In genomic region chr1:220690140-220691038, GRCh38 we compare ENCODE assay signal across 8 cellular contexts. TPM values are rescaled to one million over a fixed set of nuclear protein-coding genes. Genes with fewer than 3 reads are reported as not detected.
DNase-seq lines count a peak whose midpoint lies in the region; ATAC-seq, FAIRE-seq and TF ChIP-seq lines count a peak whose summit lies in the region.

Gene C1orf115, plus strand, starts transcription at chr1:220690363. Its CDS starts 40 bp downstream, at chr1:220690403.

- intact Hi-C loops in K562 (cut with micrococcal nuclease): no loop called here

- H3K27ac ChIP-seq in K562 (ENCODE audit: extremely low read depth, low read depth, low read length): no peak within 1 kb of the TSS
- no peak within 1 kb of the TSS for H3K27ac ChIP-seq in iPS-18a (ENCODE audit: low read length)
- H3K27ac ChIP-seq in skeletal muscle tissue (ENCODE audit: low read depth, low read length): no peak within 1 kb of the TSS

- H3K9me3 ChIP-seq in K562 (replicated peaks; ENCODE audit: control insufficient read depth, insufficient read depth, low read depth, low read length) (no peaks in the 10 kb centered on the region), iPS-18a (ENCODE audit: control insufficient read depth, low read depth, low read length) (no peaks in the 10 kb centered on the region), skeletal muscle tissue (ENCODE audit: control insufficient read depth in 3 of 3, low read length in 3 of 3) (no peaks in the 10 kb centered on the region)

- no peak for TF ChIP-seq EP300 in K562 (IDR thresholded peaks at IDR 0.05; ENCODE audit: low read length)

- H3K36me3 ChIP-seq in K562 (ENCODE audit: control insufficient read depth, insufficient read depth, low read length) (no peaks in the 10 kb centered on the region), iPS-18a (ENCODE audit: control insufficient read depth, low read depth, low read length) (no peaks in the 10 kb centered on the region), skeletal muscle tissue (ENCODE audit: control insufficient read depth in 3 of 3, insufficient read depth in 3 of 3, low read length in 3 of 3) (no peaks in the 10 kb centered on the region)

- in situ Hi-C loops in K562 (cut with MboI): no loop called here

- no peak for FAIRE-seq in K562 (lab: Jason Lieb, UNC)

- no peaks in the 10 kb centered on the region for H3K9me1 ChIP-seq in K562 (ENCODE audit: control insufficient read depth, insufficient read depth, low read length)

- WGBS in K562 (ENCODE audit: insufficient coverage, low coverage, missing lambda C conversion rate): 39% methylated on average over 66 of the region's 93 CpGs

- no peak within 1 kb of the TSS for H2AFZ ChIP-seq in K562 (ENCODE audit: low read depth, low read length)

- no TSS peak for BruUV-seq in K562 (replicated peaks; lab: Mats Ljungman, UMichigan)

- H3K4me3 ChIP-seq in GM12865 (ENCODE audit: low read depth, low read length) (peak within 1 kb of the TSS; percentile 44), HFF-Myc (replicated peaks; ENCODE audit: low read depth, low read length) (peak within 1 kb of the TSS; percentile 48), K562 (no peak within 1 kb of the TSS), iPS-18a (ENCODE audit: low read length) (peak within 1 kb of the TSS; percentile 74), skeletal muscle tissue (ENCODE audit: low read length in 3 of 3) (peak within 1 kb of the TSS; percentile 67 to 82 (median 81))

- no peak for TF ChIP-seq POLR2A in K562 (conservative IDR thresholded peaks at IDR 0.05)

- no peak within 1 kb of the TSS for H3K4me2 ChIP-seq in K562 (ENCODE audit: insufficient read depth, low read length)

- H3K27me3 ChIP-seq in K562 (ENCODE audit: control insufficient read depth in 2 of 2, insufficient read depth in 2 of 2, low read length in 2 of 2): peaks cover 6 to 16% of the 10 kb centered on the region in 2 experiments; a peak in 2 of 5 replicates
- peaks cover 39% of the 10 kb centered on the region for H3K27me3 ChIP-seq in iPS-18a (ENCODE audit: control insufficient read depth, insufficient read depth, low read length)
- H3K27me3 ChIP-seq in skeletal muscle tissue (ENCODE audit: control insufficient read depth in 3 of 3, insufficient read depth in 3 of 3, low read length in 3 of 3): no peaks in the 10 kb centered on the region

- DNase-seq in GM12865 (ENCODE audit: low read depth) (peak; percentile 76), HFF-Myc (ENCODE audit: extremely low read depth, low read depth) (peak; percentile 14), NCI-H1105 (lab: John Stamatoyannopoulos, UW) (peak; percentile 89), T-helper 9 cell (peak; percentile 65), K562 (ENCODE audit: extremely low read depth in 1 of 4, low spot score in 3 of 4) (peak; percentile 5 to 63 (median 53)), H4 (ENCODE audit: low spot score) (no peak)

- peaks cover 0 to 7% of the 10 kb centered on the region in 2 experiments; a peak in 1 of 5 replicates for H3K4me1 ChIP-seq in K562 (replicated peaks in 1 of 2; ENCODE audit: control insufficient read depth in 2 of 2, insufficient read depth in 2 of 2, low read length in 2 of 2)
- H3K4me1 ChIP-seq in iPS-18a (ENCODE audit: control insufficient read depth, low read depth, low read length): no peaks in the 10 kb centered on the region
- peaks cover 6 to 9% (median 9%) of the 10 kb centered on the region in 3 donors for H3K4me1 ChIP-seq in skeletal muscle tissue (ENCODE audit: control insufficient read depth in 3 of 3, insufficient read depth in 3 of 3, low read length in 3 of 3)

- TF ChIP-seq CTCF in GM12865 (IDR thresholded peaks at IDR 0.05; ENCODE audit: insufficient read depth, low read depth, low read length, missing control alignments): peak; percentile 84
- TF ChIP-seq CTCF in HFF-Myc (IDR thresholded peaks at IDR 0.05; ENCODE audit: low read depth, low read length, missing control alignments): peak; percentile 96
- TF ChIP-seq CTCF in K562 (IDR thresholded peaks at IDR 0.05 in 2 of 3, conservative IDR thresholded peaks at IDR 0.05 in 1 of 3; ENCODE audit: insufficient read depth in 2 of 3, low read depth in 1 of 3, low read length in 3 of 3): peak; percentile 26 to 58 (median 44); a peak in 5 of 6 replicates

- POLR2A ChIA-PET in K562 (lab: Yijun Ruan, JAX): no interaction called here

- H4K20me1 ChIP-seq in K562 (replicated peaks; ENCODE audit: control insufficient read depth, insufficient read depth, low read length): no peaks in the 10 kb centered on the region

- ATAC-seq in K562: peak; percentile 83

- H3K79me2 ChIP-seq in K562 (ENCODE audit: control insufficient read depth, insufficient read depth, low read length): no peaks in the 10 kb centered on the region

- CTCF ChIA-PET in K562 (lab: Yijun Ruan, JAX; ENCODE audit: low intra/inter-chr PET ratio): no interaction called here

- TF ChIP-seq RAD21 in K562 (CRISPR knock-in tag; conservative IDR thresholded peaks at IDR 0.05 in 1 of 2, IDR thresholded peaks at IDR 0.05 in 1 of 2): no peak

- no peak within 1 kb of the TSS for H3K9ac ChIP-seq in K562 (ENCODE audit: insufficient read depth in 1 of 2, low read depth in 2 of 2, low read length in 2 of 2)
- peak within 1 kb of the TSS; percentile 36 for H3K9ac ChIP-seq in iPS-18a (ENCODE audit: low read length)
- peak within 1 kb of the TSS; percentile 51 to 79 (median 75) for H3K9ac ChIP-seq in skeletal muscle tissue (ENCODE audit: low read depth in 1 of 3, low read length in 3 of 3)

TF ChIP-seq in K562, 482 proteins besides CTCF, POLR2A, EP300 and RAD21 (continues in another document):
- TF ChIP-seq KAT8 (IDR thresholded peaks at IDR 0.05; ENCODE audit: low read depth): no peak
- TF ChIP-seq ZNF740 (CRISPR knock-in tag; IDR thresholded peaks at IDR 0.05): peak; percentile 57; the same call in 1 of the 2 replicates
- no peak for TF ChIP-seq ZNF740 (tag; IDR thresholded peaks at IDR 0.05)
- TF ChIP-seq ATF4 (CRISPR knock-in tag; IDR thresholded peaks at IDR 0.05): no peak
- TF ChIP-seq SIN3B (IDR thresholded peaks at IDR 0.05; ENCODE audit: low read depth): no peak
- no peak for TF ChIP-seq HMGN3 (IDR thresholded peaks at IDR 0.05; ENCODE audit: borderline replicate concordance, extremely low read depth, insufficient read length, low read depth, low read length)
- no peak for TF ChIP-seq ZNF347 (CRISPR knock-in tag; IDR thresholded peaks at IDR 0.05; ENCODE audit: low read depth)
- TF ChIP-seq NR1H2 (CRISPR knock-in tag; IDR thresholded peaks at IDR 0.05): no peak
- no peak for TF ChIP-seq ZNF696 (CRISPR knock-in tag; conservative IDR thresholded peaks at IDR 0.05)
- TF ChIP-seq ZBTB33 (CRISPR knock-in tag; IDR thresholded peaks at IDR 0.05): peak; percentile 93
- peak; percentile 33 for TF ChIP-seq PCBP1 (IDR thresholded peaks at IDR 0.05; ENCODE audit: low read depth, low read length, poor library complexity, severe bottlenecking)

RNA-seq across cellular contexts. Expression of gene C1orf115, which starts in this region (rescaled TPM):
- not detected in 2 replicates for total RNA-seq in K562 (2011; cell fraction: chromatin; rRNA removed; ENCODE audit: low replicate concordance)
- total RNA-seq in K562 (2011; cell fraction: nucleolus; rRNA removed): not detected in 2 replicates
- total RNA-seq in K562 (2011; cell fraction: nucleoplasm; rRNA removed): not detected in 2 replicates
- not detected in 2 replicates for total RNA-seq in K562 (2014; rRNA removed)
- total RNA-seq in K562 (2014; rRNA removed; fragmentation: Illumina TruSeq; extraction: Trizol): not detected in 2 replicates
- not detected in 2 replicates for total RNA-seq in K562 (2015; rRNA removed; fragmentation: Illumina TruSeq; extraction: Trizol)
- 0.09 TPM in 1 of 2 replicates, not detected in the other for total RNA-seq in K562 (2021)
- polyA plus RNA-seq in K562 (2011; rRNA removed): not detected in 2 replicates
- polyA plus RNA-seq in K562 (2011; cell fraction: cytosol; rRNA removed): not detected in 2 replicates
- polyA plus RNA-seq in K562 (2011; cell fraction: nucleus; rRNA removed): not detected in 2 replicates
- not detected in 2 replicates for polyA plus RNA-seq in K562 (2012)
- not detected in 2 replicates for polyA plus RNA-seq in K562 (2014; fragmentation: Illumina TruSeq; extraction: Trizol)
- not detected for polyA plus RNA-seq in K562 (2014; fragmentation: Nextera tagmentation; extraction: Ambion mirVana)
- not detected in 2 replicates for polyA plus RNA-seq in K562 (2014; rRNA removed)
- polyA minus RNA-seq in K562 (2011; rRNA and poly(A)+ RNA removed): not detected in 2 replicates
- polyA minus RNA-seq in K562 (2011; cell fraction: cytosol; rRNA and poly(A)+ RNA removed): not detected in 2 replicates
- polyA minus RNA-seq in K562 (2011; cell fraction: nucleus; rRNA and poly(A)+ RNA removed): not detected in 2 replicates
- total RNA-seq in skeletal muscle tissue: 9.4 TPM
- not detected in 2 replicates for total RNA-seq in H4 (2014; rRNA removed; shearing (Covaris generic))

Comparison
In these comparisons a context has a peak if more than half of its experiments do, and no peak if none do; other contexts are left out.
1. Peak in DNase-seq and ATAC-seq in K562; RNA of the gene not detected or under 1 TPM.
2. CTCF ChIP-seq: peak in every context shown above with its lines; median percentile 96 in HFF-Myc; 84 in GM12865; 44 in K562.
3. H3K9ac ChIP-seq: peak in iPS-18a (single experiment) and skeletal muscle tissue (3 of 3); none in K562 (0 of 2).